ENCODE assay signal across 10 cellular contexts in genomic region chr6:79250107-79250514, GRCh38. TPM values are rescaled to one million over a fixed set of nuclear protein-coding genes. Genes with fewer than 3 reads are reported as not detected.
DNase-seq lines count a peak whose midpoint lies in the region; ATAC-seq, FAIRE-seq and TF ChIP-seq lines count a peak whose summit lies in the region.
"Had no signal": no experiment of that assay in that cellular context is flagged by ENCODE, and none has a peak within 500 bp of the region (broad histone marks: within the 10 kb centered on the region; RNA-seq: fewer than 3 reads in every experiment).

No MANE protein-coding gene starts in this region.

- 0 out of 4 replicates have a peak, but pooled peaks of 1 of the 2 experiments have one; percentile 19 for TF ChIP-seq EP300 in GM12878 (IDR thresholded peaks at IDR 0.05; ENCODE audit: borderline replicate concordance in 1 of 2, control insufficient read depth in 1 of 2, low read depth in 2 of 2, low read length in 2 of 2)

- H3K4me3 ChIP-seq in GM12878, result no peak overlapping the region
- H3K4me3 ChIP-seq in left lung, result no peak overlapping the region
- H3K4me3 ChIP-seq: body of pancreas, lung had no signal

- peak overlapping the region; percentile 64 for H2AFZ ChIP-seq in GM12878 (ENCODE audit: control insufficient read depth, low read depth, low read length)

- H3K4me2 ChIP-seq in GM12878 (ENCODE audit: control insufficient read depth, insufficient read depth), result no peak overlapping the region

- RAD21 ChIA-PET in GM12878 (lab: Charles Lee; ENCODE audit: unreplicated experiment), result interaction anchor here (0.6 to 1.8 kb wide), 10 partner anchors 9 to 215 kb away, joined by 3 to 13 read pairs (median 4); partner anchors contain the start of gene PHIP

- FAIRE-seq in GM12878 (lab: Jason Lieb, UNC), result peak; percentile 52

- H4K20me1 ChIP-seq in GM12878 (ENCODE audit: control insufficient read depth, insufficient read depth), result no peaks in the 10 kb centered on the region

- H3K27me3 ChIP-seq in GM12878 (replicated peaks in 1 of 2; ENCODE audit: control insufficient read depth in 2 of 2, insufficient read depth in 2 of 2, low read length in 1 of 2) (no peaks in the 10 kb centered on the region), left lung (no peaks in the 10 kb centered on the region)
- H3K27me3 ChIP-seq: body of pancreas had no signal

- BruUV-seq in GM12878 (replicated peaks; lab: Mats Ljungman, UMichigan), result no TSS peak

- H3K9me3 ChIP-seq in GM12878 (replicated peaks; ENCODE audit: control insufficient read depth, insufficient read depth, low read length) (no peaks in the 10 kb centered on the region), left lung (no peaks in the 10 kb centered on the region)
- H3K9me3 ChIP-seq: body of pancreas had no signal

- POLR2A ChIA-PET in GM12878 (lab: Charles Lee), result interaction anchor here (0.6 kb wide), 3 partner anchors 182 to 1431 kb away, joined by 3 to 6 read pairs (median 3); no protein-coding TSS in a partner anchor

- SMC1A ChIA-PET in GM12878 (lab: Charles Lee; ENCODE audit: uncharacterized antibody, unreplicated experiment), result interaction anchor here (0.7 to 1.0 kb wide), 2 partner anchors 220 to 295 kb away, joined by 3 read pairs; no protein-coding TSS in a partner anchor

- peaks cover 13% of the 10 kb centered on the region for H3K4me1 ChIP-seq in GM12878 (ENCODE audit: control insufficient read depth, insufficient read depth, low read length)
- no peaks in the 10 kb centered on the region for H3K4me1 ChIP-seq in left lung
- H3K4me1 ChIP-seq: body of pancreas had no signal

- CTCF ChIA-PET in GM12878 (lab: Yijun Ruan, JAX), result interaction anchor here (0.6 to 1.7 kb wide), 6 partner anchors 10 to 295 kb away, joined by 3 to 5 read pairs (median 4); no protein-coding TSS in a partner anchor

- 19% methylated on average over 1 of the region's 2 CpGs for WGBS in GM12878 (ENCODE audit: insufficient coverage, insufficient replicate concordance, low lambda C conversion rate, missing lambda C conversion rate)

- peak; percentile 63 for TF ChIP-seq RAD21 in GM12878 (IDR thresholded peaks at IDR 0.05; ENCODE audit: insufficient read depth, low read depth, low read length)

- ATAC-seq in GM18867 (IDR thresholded peaks at IDR 0.05; ENCODE audit: unreplicated experiment) (peak; percentile 62), HG02938 (IDR thresholded peaks at IDR 0.05; ENCODE audit: unreplicated experiment) (peak; percentile 69), GM12878 (peak; percentile 84), left lung (no peak)
- ATAC-seq: body of pancreas had no signal

- no peak overlapping the region for H3K27ac ChIP-seq in GM12878 (ENCODE audit: control insufficient read depth, insufficient read depth)
- no peak overlapping the region for H3K27ac ChIP-seq in left lung
- H3K27ac ChIP-seq: body of pancreas had no signal

- H3K36me3 ChIP-seq in GM12878 (ENCODE audit: control insufficient read depth in 2 of 2, insufficient read depth in 2 of 2, low read length in 1 of 2) (no peaks in the 10 kb centered on the region), left lung (no peaks in the 10 kb centered on the region)

- no peaks in the 10 kb centered on the region for H3K79me2 ChIP-seq in GM12878 (ENCODE audit: control insufficient read depth, insufficient read depth, low read length)

- TF ChIP-seq POLR2A in GM12878 (IDR thresholded peaks at IDR 0.05; ENCODE audit: low read depth, low read length), result no peak

- TF ChIP-seq CTCF in GM12878 (IDR thresholded peaks at IDR 0.05 in 2 of 3, conservative IDR thresholded peaks at IDR 0.05 in 1 of 3; ENCODE audit: control insufficient read depth in 2 of 3, extremely low read depth in 1 of 3, insufficient read depth in 1 of 3, low read depth in 3 of 3, low read length in 3 of 3) (peak; percentile 32 to 50 (median 49); a peak in 4 of 6 replicates), left lung (IDR thresholded peaks at IDR 0.05) (no peak)

- in situ Hi-C loops in ACHN (cut with HindIII; ENCODE audit: low pct_ligation_motif_present, low pct_unique_long_range_greater_than_20kb, low sequenced_read_pairs) (no loop called here), GM12878 (cut with MboI) (no loop called here)

- DNase-seq in ACHN (peak; percentile 23), GM12878 (ENCODE audit: low read depth, low spot score) (peak; percentile 51), NCI-H1694 (lab: John Stamatoyannopoulos, UW) (no peak), left lung (no peak)
- no peak for DNase-seq in activated effector memory CD4-positive, alpha-beta T cell treated with Interleukin-2 at 50 U/mL for 16 hours
- no peak for DNase-seq in activated T-cell treated with anti-CD3 and anti-CD28 coated beads, Interleukin-2, amount 50 U/mL, for 1 hour

- intact Hi-C loops in GM12878 (cut with micrococcal nuclease; ENCODE audit: unreplicated experiment), result no loop called here
- intact Hi-C loops in left lung (cut with DNase I), result no loop called here

- H3K9ac ChIP-seq in GM12878 (ENCODE audit: control insufficient read depth, insufficient read depth, low read length), result no peak overlapping the region

TF ChIP-seq in GM12878, 131 proteins besides CTCF, POLR2A, EP300 and RAD21 (continues in another document):
- TF ChIP-seq RAD51 (IDR thresholded peaks at IDR 0.05), result peak; percentile 55; the same call in 1 of the 2 replicates
- peak; percentile 51; the same call in 1 of the 2 replicates for TF ChIP-seq NBN (IDR thresholded peaks at IDR 0.05)
- TF ChIP-seq STAT1 (conservative IDR thresholded peaks at IDR 0.05), result no peak
- no peak for TF ChIP-seq JUND (IDR thresholded peaks at IDR 0.05; ENCODE audit: low read depth, low read length)
- 0 out of 2 replicates have a peak, but pooled peaks have one; percentile 30 for TF ChIP-seq CBX5 (IDR thresholded peaks at IDR 0.05; ENCODE audit: low read depth)
- TF ChIP-seq JUNB (IDR thresholded peaks at IDR 0.05), result peak; percentile 54
- TF ChIP-seq HDGF (IDR thresholded peaks at IDR 0.05), result peak; percentile 77; the same call in 1 of the 2 replicates
- TF ChIP-seq ZBED1 (IDR thresholded peaks at IDR 0.05; ENCODE audit: borderline replicate concordance), result peak; percentile 82
- peak; percentile 68; the same call in 1 of the 2 replicates for TF ChIP-seq NFIC (IDR thresholded peaks at IDR 0.05; ENCODE audit: low read depth, low read length)
- 0 out of 2 replicates have a peak, but pooled peaks have one; percentile 17 for TF ChIP-seq IKZF1 (conservative IDR thresholded peaks at IDR 0.05)
- TF ChIP-seq RUNX3 (IDR thresholded peaks at IDR 0.05; ENCODE audit: low read length), result peak; percentile 52; the same call in 1 of the 2 replicates
- peak; percentile 83 for TF ChIP-seq MEF2B (IDR thresholded peaks at IDR 0.05; ENCODE audit: partially characterized antibody, poor library complexity, severe bottlenecking)
- no peak for TF ChIP-seq TCF7 (IDR thresholded peaks at IDR 0.05; ENCODE audit: borderline replicate concordance)
- TF ChIP-seq PKNOX1 (IDR thresholded peaks at IDR 0.05), result 0 out of 2 replicates have a peak, but pooled peaks have one; percentile 17
- peak; percentile 72 for TF ChIP-seq ATF2 (IDR thresholded peaks at IDR 0.05; ENCODE audit: low read length)
- peak; percentile 98 for TF ChIP-seq ZNF384 (IDR thresholded peaks at IDR 0.05; ENCODE audit: borderline replicate concordance, low read depth, low read length)
- TF ChIP-seq ETV6 (conservative IDR thresholded peaks at IDR 0.05 in 1 of 2, IDR thresholded peaks at IDR 0.05 in 1 of 2; ENCODE audit: borderline replicate concordance in 1 of 2, low read depth in 1 of 2), result no peak
- peak; percentile 49; the same call in 1 of the 2 replicates for TF ChIP-seq SMC3 (IDR thresholded peaks at IDR 0.05; ENCODE audit: borderline replicate concordance, low read length)

RNA-seq across cellular contexts. Expression of gene HMGN3, which starts 15.6 kb away (rescaled TPM):
- total RNA-seq in GM12878 (2013; cell fraction: nucleolus; rRNA removed), result 46.7 and 53.2 TPM in 2 replicates
- 128 and 169 TPM in 2 replicates for total RNA-seq in GM12878 (2014; rRNA removed)
- 243 and 250 TPM in 2 replicates for total RNA-seq in GM12878 (2014; rRNA removed; fragmentation: Illumina TruSeq; extraction: Trizol)
- 115 and 118 TPM in 2 replicates for total RNA-seq in GM12878 (2021)
- 68.2 TPM for polyA plus RNA-seq in GM12878 (2011; ENCODE audit: low read depth)
- 274 and 457 TPM in 2 replicates for polyA plus RNA-seq in GM12878 (2011; rRNA removed)
- 77.0 and 122 TPM in 2 replicates for polyA plus RNA-seq in GM12878 (2011; cell fraction: cytosol; rRNA removed)
- polyA plus RNA-seq in GM12878 (2011; cell fraction: nucleus; rRNA removed), result 191 and 202 TPM in 2 replicates
- polyA plus RNA-seq in GM12878 (2012), result 108 and 127 TPM in 2 replicates
- polyA plus RNA-seq in GM12878 (2014; fragmentation: Illumina TruSeq; extraction: Trizol), result 220 and 269 TPM in 2 replicates
- 100 to 1,000 TPM; 489 to 496 TPM for polyA plus RNA-seq in GM12878 (2014; fragmentation: Nextera tagmentation; extraction: Ambion mirVana)
- polyA plus RNA-seq in GM12878 (2014; rRNA removed), result 180 and 233 TPM in 2 replicates
- polyA plus RNA-seq in GM12878 (2016; fragmentation: Nextera tagmentation; extraction: Ambion mirVana), result 100 to 1,000 TPM; 419 to 446 TPM
- polyA minus RNA-seq in GM12878 (2011; rRNA and poly(A)+ RNA removed), result 26.1 and 26.8 TPM in 2 replicates
- 13.0 and 17.3 TPM in 2 replicates for polyA minus RNA-seq in GM12878 (2011; cell fraction: cytosol; rRNA and poly(A)+ RNA removed)
- 20.6 and 26.6 TPM in 2 replicates for polyA minus RNA-seq in GM12878 (2011; cell fraction: nucleus; rRNA and poly(A)+ RNA removed)
- 100 to 1,000 TPM; 106 to 114 TPM for total RNA-seq in left lung

Comparison
In these comparisons a context has a peak if more than half of its experiments do, and no peak if none do; other contexts are left out.
1. DNase-seq: peak in ACHN (single experiment) and GM12878 (single experiment); none in NCI-H1694 (single experiment), activated effector memory CD4-positive, alpha-beta T cell treated with Interleukin-2 at 50 U/mL for 16 hours (single experiment), left lung (0 of 2) and activated T-cell treated with anti-CD3 and anti-CD28 coated beads, Interleukin-2, amount 50 U/mL, for 1 hour (single experiment).
2. CTCF ChIP-seq: peak in GM12878 (3 of 3); none in left lung (0 of 2).